Comparison of ENCODE assay signal across 12 cellular contexts in genomic region chr16:5604770-5605169, GRCh38.
DNase-seq lines count a peak whose midpoint lies in the region; ATAC-seq and TF ChIP-seq lines count a peak whose summit lies in the region.
"Had no signal": no experiment of that assay in that cellular context is flagged by ENCODE, and none has a peak within 500 bp of the region (broad histone marks: within the 10 kb centered on the region; RNA-seq: fewer than 3 reads in every experiment).

No MANE protein-coding gene starts in this region.

- H3K36me3 ChIP-seq in BLaER1 treated with 17β-estradiol and CSF1 and Interleukin-3, amounts not matched to agents 10 nM and 100 nM: no peaks in the 10 kb centered on the region
- no peaks in the 10 kb centered on the region for H3K36me3 ChIP-seq in HEK293 (ENCODE audit: control insufficient read depth in 2 of 2, insufficient read depth in 1 of 2, low read length in 2 of 2)
- no peaks in the 10 kb centered on the region for H3K36me3 ChIP-seq in Panc1 (ENCODE audit: control insufficient read depth, insufficient read depth, low read length)
- no peaks in the 10 kb centered on the region for H3K36me3 ChIP-seq in left ventricle myocardium inferior

- H3K4me2 ChIP-seq in BLaER1 treated with 17β-estradiol and CSF1 and Interleukin-3, amounts not matched to agents 10 nM and 100 nM: peak overlapping the region; percentile 21 to 75 (median 50); a peak in 20 of 22 replicates

- POLR2A ChIA-PET in HEK293 (lab: Yijun Ruan, JAX): no interaction called here
- POLR2A ChIA-PET in Panc1 (lab: Charles Lee): no interaction called here

- H3K9ac ChIP-seq in BLaER1 treated with 17β-estradiol and CSF1 and Interleukin-3, amounts not matched to agents 10 nM and 100 nM: no peak overlapping the region; a peak in 1 of 22 replicates

- H3K9me3 ChIP-seq in BLaER1 treated with 17β-estradiol and CSF1 and Interleukin-3, amounts not matched to agents 10 nM and 100 nM (replicated peaks in 1 of 11): no peaks in the 10 kb centered on the region
- H3K9me3 ChIP-seq in HEK293 (ENCODE audit: control insufficient read depth, insufficient read depth, low read depth, low read length) (no peaks in the 10 kb centered on the region), Panc1 (ENCODE audit: control insufficient read depth, insufficient read depth, low read depth, low read length) (no peaks in the 10 kb centered on the region), left ventricle myocardium inferior (replicated peaks) (no peaks in the 10 kb centered on the region)

- intact Hi-C loops in Panc1 (cut with micrococcal nuclease; ENCODE audit: unreplicated experiment): loop anchor here (1.0 kb wide), 1 partner anchor 102 kb away; no protein-coding TSS in a partner anchor
- intact Hi-C loops in left colon (cut with DNase I, micrococcal nuclease): no loop called here
- intact Hi-C loops in left ventricle myocardium inferior (cut with micrococcal nuclease): no loop called here

- peaks cover 5 to 18% (median 10%) of the 10 kb centered on the region in 10 experiments; a peak in 17 of 20 replicates for H3K4me1 ChIP-seq in BLaER1 treated with 17β-estradiol and CSF1 and Interleukin-3, amounts not matched to agents 10 nM and 100 nM
- no peaks in the 10 kb centered on the region for H3K4me1 ChIP-seq in HEK293 (ENCODE audit: control insufficient read depth, insufficient read depth, low read length)
- no peaks in the 10 kb centered on the region for H3K4me1 ChIP-seq in Panc1 (ENCODE audit: control insufficient read depth, insufficient read depth, low read length)
- H3K4me1 ChIP-seq in left ventricle myocardium inferior: no peaks in the 10 kb centered on the region

- ATAC-seq in Panc1 (peak; percentile 95), left colon (peak; percentile 75), HG03135 (IDR thresholded peaks at IDR 0.05; ENCODE audit: unreplicated experiment) (no peak)

- CTCF ChIA-PET in HEK293 (lab: Yijun Ruan, JAX): no interaction called here
- CTCF ChIA-PET in Panc1 (lab: Charles Lee): no interaction called here

- H4K20me1 ChIP-seq in BLaER1 treated with 17β-estradiol and CSF1 and Interleukin-3, amounts not matched to agents 10 nM and 100 nM: no peaks in the 10 kb centered on the region

- in situ Hi-C loops in Panc1 (cut with HindIII; ENCODE audit: low pct_unique_long_range_greater_than_20kb, low sequenced_read_pairs): no loop called here

- H3K4me3 ChIP-seq in BLaER1 treated with 17β-estradiol and CSF1 and Interleukin-3, amounts not matched to agents 10 nM and 100 nM: no peak overlapping the region
- H3K4me3 ChIP-seq in HEK293 (ENCODE audit: low read depth, low read length) (no peak overlapping the region), Panc1 (ENCODE audit: low read depth in 2 of 2, low read length in 2 of 2) (no peak overlapping the region), left ventricle myocardium inferior (no peak overlapping the region)
- H3K4me3 ChIP-seq: skin epidermis had no signal

- H3K27me3 ChIP-seq in BLaER1 treated with 17β-estradiol and CSF1 and Interleukin-3, amounts not matched to agents 10 nM and 100 nM: no peaks in the 10 kb centered on the region
- H3K27me3 ChIP-seq in Panc1 (ENCODE audit: control insufficient read depth, insufficient read depth, low read length) (peaks cover 2% of the 10 kb centered on the region; the same call in 1 of the 2 replicates), left ventricle myocardium inferior (ENCODE audit: low read depth) (peaks cover 49% of the 10 kb centered on the region)

- TF ChIP-seq CTCF in HEK293 (tag by site-specific recombination; IDR thresholded peaks at IDR 0.05) (no peak), Panc1 (IDR thresholded peaks at IDR 0.05) (peak; percentile 41), left ventricle myocardium inferior (IDR thresholded peaks at IDR 0.05; ENCODE audit: borderline replicate concordance) (no peak)

- H3K27ac ChIP-seq in BLaER1 treated with 17β-estradiol and CSF1 and Interleukin-3, amounts not matched to agents 10 nM and 100 nM: peak overlapping the region in 2 of 11 experiments; percentile 42 to 46; a peak in 4 of 22 replicates
- H3K27ac ChIP-seq in HEK293 (ENCODE audit: extremely low read depth, low read depth, low read length): no peak overlapping the region
- no peak overlapping the region for H3K27ac ChIP-seq in Panc1 (ENCODE audit: low read length)
- no peak overlapping the region for H3K27ac ChIP-seq in left ventricle myocardium inferior (replicated peaks)
- H3K27ac ChIP-seq: skin epidermis had no signal

- no peak for DNase-seq in Panc1 (ENCODE audit: low read depth, low spot score)
- no peak for DNase-seq in left colon
- DNase-seq in ureter (ENCODE audit: low spot score): no peak
- DNase-seq in stimulated activated naive CD4-positive, alpha-beta T cell treated with Interleukin-2 at 50 U/mL for 16 hours (lab: John Stamatoyannopoulos, UW): no peak
- no peak for DNase-seq in left ventricle myocardium inferior
- DNase-seq: activated T-cell treated with anti-CD3 and anti-CD28 coated beads, Interleukin-2, amount 50 U/mL, for 24 hours; effector CD8-positive, alpha-beta T cell; GF-D8 had no signal

- no TSS peak for BruUV-seq in Panc1 (replicated peaks; lab: Mats Ljungman, UMichigan)

TF ChIP-seq in HEK293, 187 proteins besides CTCF, POLR2A, EP300 and RAD21:
- TF ChIP-seq ZFHX2 (tag by site-specific recombination; conservative IDR thresholded peaks at IDR 0.05): peak; percentile 28; the same call in 1 of the 2 replicates
- TF ChIP-seq ZNF654 (tag by site-specific recombination; IDR thresholded peaks at IDR 0.05; ENCODE audit: low read depth): peak; percentile 26
- TF ChIP-seq ZNF26 (tag by site-specific recombination; IDR thresholded peaks at IDR 0.05): no peak
- 0 out of 2 replicates have a peak, but pooled peaks have one; percentile 14 for TF ChIP-seq EGR2 (tag by site-specific recombination; IDR thresholded peaks at IDR 0.05; ENCODE audit: low read depth)
